ENCODE assay signal across 1 cellular context in genomic region chr21:36061445-36061844, GRCh38.
TF ChIP-seq lines count a peak whose summit lies in the region.

No MANE protein-coding gene starts in this region.

TF ChIP-seq in HepG2, 621 proteins besides CTCF, POLR2A, EP300 and RAD21:
- TF ChIP-seq ZNF766 (CRISPR knock-in tag; IDR thresholded peaks at IDR 0.05; ENCODE audit: borderline replicate concordance) (no peak), ZNF263 (CRISPR knock-in tag; IDR thresholded peaks at IDR 0.05) (no peak), SP140L (CRISPR knock-in tag; IDR thresholded peaks at IDR 0.05; ENCODE audit: borderline replicate concordance) (no peak), MXI1 (IDR thresholded peaks at IDR 0.05; ENCODE audit: borderline replicate concordance, low read depth, low read length) (no peak), CENPX (CRISPR knock-in tag; IDR thresholded peaks at IDR 0.05) (no peak)
TF ChIP-seq in HepG2: peak in this region for 0.
